ENCODE assay signal across 17 cellular contexts in the genomic region with DNA sequence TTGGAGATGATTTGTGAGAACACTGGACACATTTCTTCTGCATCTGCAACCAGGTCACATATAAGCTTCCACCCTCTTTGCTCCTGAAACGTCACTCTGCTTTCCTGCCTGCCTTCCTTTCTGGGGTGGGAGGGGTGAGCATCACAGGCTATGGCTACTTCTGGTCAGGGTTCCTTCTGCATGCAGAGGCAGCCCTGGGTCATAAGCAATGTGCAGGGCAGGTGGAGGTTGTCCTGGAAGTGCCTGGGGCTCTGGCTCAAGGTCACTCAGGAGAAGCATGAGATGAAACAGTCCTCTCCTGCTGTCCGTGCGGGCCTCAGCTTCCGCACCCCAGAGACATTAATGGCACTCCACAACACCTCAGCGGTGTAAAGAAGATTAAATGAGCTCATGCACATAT. TPM values are rescaled to one million over a fixed set of nuclear protein-coding genes. Genes with fewer than 3 reads are reported as not detected.
DNase-seq lines count a peak whose midpoint lies in the region; ATAC-seq and TF ChIP-seq lines count a peak whose summit lies in the region.
"Had no signal": no experiment of that assay in that cellular context is flagged by ENCODE, and none has a peak within 500 bp of the region (broad histone marks: within the 10 kb centered on the region; RNA-seq: fewer than 3 reads in every experiment).

No MANE protein-coding gene starts in this region.

- no peak for ATAC-seq in left ventricle myocardium superior
- ATAC-seq: A549; CD8-positive, alpha-beta T cell had no signal

- TF ChIP-seq EP300 in stomach (IDR thresholded peaks at IDR 0.05) = no peak

- H3K27ac ChIP-seq in right atrium auricular region = no peak overlapping the region
- no peak overlapping the region for H3K27ac ChIP-seq in coronary artery
- H3K27ac ChIP-seq in stomach = no peak overlapping the region
- H3K27ac ChIP-seq: A549 had no signal

- H3K27me3 Mint-ChIP-seq in nephron progenitor cell (ENCODE audit: low read depth, poor library complexity) = peaks cover 3% of the 10 kb centered on the region

- no peak for TF ChIP-seq POLR2A in stomach (IDR thresholded peaks at IDR 0.05)

- H3K36me3 ChIP-seq in right atrium auricular region (no peaks in the 10 kb centered on the region), stomach (no peaks in the 10 kb centered on the region)
- H3K36me3 ChIP-seq: HAP-1 had no signal

- WGBS in stomach, 5 donors = 81 to 90% (median 88%) methylated on average over 5 of the region's 5 CpGs

- no peaks in the 10 kb centered on the region for H3K36me3 Mint-ChIP-seq in nephron progenitor cell (ENCODE audit: low read depth)
- H3K36me3 Mint-ChIP-seq: CD14-positive monocyte; CD8-positive, alpha-beta T cell had no signal

- no peak overlapping the region for H3K4me3 Mint-ChIP-seq in nephron progenitor cell
- H3K4me3 Mint-ChIP-seq: CD14-positive monocyte; CD8-positive, alpha-beta T cell had no signal

- peaks cover 9% of the 10 kb centered on the region for H3K4me1 Mint-ChIP-seq in nephron progenitor cell
- H3K4me1 Mint-ChIP-seq: CD14-positive monocyte had no signal

- H3K4me1 ChIP-seq in right atrium auricular region (no peaks in the 10 kb centered on the region), stomach (peaks cover 0 to 10% (median 4%) of the 10 kb centered on the region in 4 donors)
- H3K4me1 ChIP-seq: A549, HAP-1 had no signal

- H3K4me3 ChIP-seq in right atrium auricular region = no peak overlapping the region
- no peak overlapping the region for H3K4me3 ChIP-seq in coronary artery
- no peak overlapping the region for H3K4me3 ChIP-seq in stomach
- H3K4me3 ChIP-seq: A549, HAP-1 had no signal

- H3K27me3 ChIP-seq in right atrium auricular region (no peaks in the 10 kb centered on the region), stomach (peaks cover 0 to 5% (median 0%) of the 10 kb centered on the region in 3 donors)

- in situ Hi-C loops in ACHN (cut with HindIII; ENCODE audit: low pct_ligation_motif_present, low pct_unique_long_range_greater_than_20kb, low sequenced_read_pairs) = no loop called here

- peak; percentile 28 for DNase-seq in right atrium auricular region (ENCODE audit: low spot score)
- no peak for DNase-seq in left ventricle myocardium superior
- peak; percentile 49 for DNase-seq in coronary artery (ENCODE audit: low spot score)
- peak; percentile 17 for DNase-seq in stomach
- no peak for DNase-seq in nephron progenitor cell
- DNase-seq in ACHN = no peak
- DNase-seq: COR-L47, DMS153, DMS79 treated with DMSO at 0.1 percent for 48 hours, GDM1 had no signal

- H3K9me3 ChIP-seq in right atrium auricular region (no peaks in the 10 kb centered on the region), stomach (peaks cover 0 to 5% (median 0%) of the 10 kb centered on the region in 4 donors)
- H3K9me3 ChIP-seq: A549 had no signal

- TF ChIP-seq CTCF in right atrium auricular region (IDR thresholded peaks at IDR 0.05) = no peak
- no peak for TF ChIP-seq CTCF in coronary artery (IDR thresholded peaks at IDR 0.05)
- TF ChIP-seq CTCF in stomach (IDR thresholded peaks at IDR 0.05) = no peak
- TF ChIP-seq CTCF in nephron progenitor cell (IDR thresholded peaks at IDR 0.05) = no peak

- intact Hi-C loops in left ventricle myocardium superior (cut with micrococcal nuclease) (no loop called here), stomach (cut with DNase I; ENCODE audit: low total_unique reads) (no loop called here)

- H3K27ac Mint-ChIP-seq in nephron progenitor cell = no peak overlapping the region
- H3K27ac Mint-ChIP-seq: CD14-positive monocyte; CD8-positive, alpha-beta T cell had no signal

- peaks cover 7% of the 10 kb centered on the region for H3K9me3 Mint-ChIP-seq in nephron progenitor cell

RNA-seq across cellular contexts. Expression of gene SLC6A20, which starts 15.1 kb away (rescaled TPM):
- total RNA-seq in right atrium auricular region = not detected
- not detected for total RNA-seq in left ventricle myocardium superior
- total RNA-seq in stomach = under 1 TPM in 3 of 5 donors, not detected in 2; 0.14 to 0.73 (median 0.58) TPM
- polyA plus RNA-seq in stomach = 1 to 10 TPM in 1 of 3 donors, under 1 TPM in 1, not detected in 1; 0.10 to 2.6 TPM
- total RNA-seq: H1, HT1080 had no signal
- polyA plus RNA-seq: A549, BJ, CD14-positive monocyte had no signal

Comparison
In these comparisons a context has a peak if more than half of its experiments do, and no peak if none do; other contexts are left out.
1. DNase-seq: peak in right atrium auricular region (single experiment), coronary artery (single experiment) and stomach (single experiment); none in left ventricle myocardium superior (single experiment), nephron progenitor cell (single experiment) and ACHN (single experiment).